ENCODE assay signal across 8 cellular contexts in the genomic region with DNA sequence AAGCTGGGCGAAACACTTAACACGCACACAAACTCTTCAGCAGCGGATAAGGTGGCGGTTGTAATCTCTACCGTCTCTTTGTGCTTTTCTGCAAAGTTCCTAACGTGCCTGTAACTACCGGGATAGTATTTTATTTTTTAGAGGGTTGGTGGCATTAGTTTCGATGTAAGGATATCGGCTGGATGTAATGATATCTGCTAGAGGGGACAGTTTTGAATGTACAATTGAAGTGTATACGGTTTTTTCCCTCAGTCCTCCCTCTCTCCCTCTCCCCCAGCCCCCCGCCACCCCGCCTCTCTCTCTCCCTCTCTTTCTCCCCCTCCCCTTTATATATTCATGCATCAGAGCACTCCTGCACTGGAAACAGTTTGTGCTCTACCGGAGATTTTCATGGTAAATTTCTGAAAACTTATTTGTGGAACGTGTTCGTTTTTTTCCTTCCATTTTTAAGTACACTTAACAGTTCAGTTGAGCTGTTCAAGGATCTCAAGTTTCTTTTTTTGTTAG. TPM values are rescaled to one million over a fixed set of nuclear protein-coding genes. Genes with fewer than 3 reads are reported as not detected.
A peak's percentile ranks its signal among the peaks of the same experiment; 100 is the strongest.
DNase-seq lines count a peak whose midpoint lies in the region; TF ChIP-seq lines count a peak whose summit lies in the region.

No MANE protein-coding gene starts in this region.

- H3K4me2 ChIP-seq in fibroblast of lung (ENCODE audit: extremely low read depth, insufficient read depth, low read length) (peak overlapping the region; percentile 89), skeletal muscle satellite cell (ENCODE audit: low read length) (peak overlapping the region; percentile 87)

- peaks cover 2% of the 10 kb centered on the region for H3K4me1 ChIP-seq in NT2/D1 (ENCODE audit: insufficient read depth, insufficient read length)
- H3K4me1 ChIP-seq in fibroblast of lung (ENCODE audit: control insufficient read depth, extremely low read depth, insufficient read depth, low read length) = no peaks in the 10 kb centered on the region
- H3K4me1 ChIP-seq in skeletal muscle satellite cell (ENCODE audit: control insufficient read depth, insufficient read depth, low read length) = peaks cover 25% of the 10 kb centered on the region

- no peaks in the 10 kb centered on the region for H3K36me3 ChIP-seq in H7 (replicated peaks; ENCODE audit: control insufficient read depth, insufficient read depth, low read length)
- no peaks in the 10 kb centered on the region for H3K36me3 ChIP-seq in NT2/D1 (ENCODE audit: insufficient read depth, insufficient read length, low read length)
- H3K36me3 ChIP-seq in fibroblast of lung (ENCODE audit: control insufficient read depth, insufficient read depth, low read length) = no peaks in the 10 kb centered on the region
- H3K36me3 ChIP-seq in skeletal muscle satellite cell (ENCODE audit: insufficient read depth, low read length) = no peaks in the 10 kb centered on the region

- H2AFZ ChIP-seq in fibroblast of lung (ENCODE audit: low read length) = peak overlapping the region; percentile 72

- no peak overlapping the region for H3K27ac ChIP-seq in fibroblast of lung (ENCODE audit: insufficient read depth, low read length)

- TF ChIP-seq CTCF in fibroblast of lung (conservative IDR thresholded peaks at IDR 0.05 in 1 of 2, IDR thresholded peaks at IDR 0.05 in 1 of 2; ENCODE audit: low read depth in 1 of 2, low read length in 2 of 2) = no peak

- H4K20me1 ChIP-seq in fibroblast of lung (ENCODE audit: control insufficient read depth, extremely low read depth, insufficient read depth, low read length) = no peaks in the 10 kb centered on the region

- DNase-seq in H7 (peak; percentile 14), NT2/D1 (ENCODE audit: low read depth, low spot score) (no peak), fibroblast of lung (ENCODE audit: low read depth in 2 of 2) (peak in 1 of 2 donors; percentile 9), mucosa of gallbladder (ENCODE audit: low spot score) (no peak), Ammon's horn (ENCODE audit: low spot score) (no peak), SW480 (ENCODE audit: low spot score) (no peak)
- no peak for DNase-seq in activated CD4-positive, CD25-positive, alpha-beta regulatory T cell (lab: John Stamatoyannopoulos, UW)

- H3K9me3 ChIP-seq in NT2/D1 (ENCODE audit: insufficient read depth, low read length) (no peaks in the 10 kb centered on the region), fibroblast of lung (ENCODE audit: control insufficient read depth, insufficient read depth, low read depth, low read length) (no peaks in the 10 kb centered on the region), skeletal muscle satellite cell (replicated peaks; ENCODE audit: low read length) (no peaks in the 10 kb centered on the region)

- H3K27me3 ChIP-seq in H7 (ENCODE audit: control insufficient read depth, insufficient read depth, low read length) (no peaks in the 10 kb centered on the region), NT2/D1 (ENCODE audit: insufficient read depth, insufficient read length) (no peaks in the 10 kb centered on the region), fibroblast of lung (ENCODE audit: control insufficient read depth, insufficient read depth, low read length) (no peaks in the 10 kb centered on the region), skeletal muscle satellite cell (ENCODE audit: control insufficient read depth, insufficient read depth, low read length) (no peaks in the 10 kb centered on the region)

- H3K4me3 ChIP-seq in H7 (ENCODE audit: insufficient read depth, low read depth, low read length) = peak overlapping the region; percentile 89
- peak overlapping the region; percentile 92 for H3K4me3 ChIP-seq in NT2/D1 (ENCODE audit: insufficient read length, low read depth)
- H3K4me3 ChIP-seq in fibroblast of lung (replicated peaks in 1 of 4; ENCODE audit: control extremely low read depth in 1 of 4, insufficient read depth in 1 of 4, low read depth in 3 of 4, low read length in 4 of 4) = peak overlapping the region; percentile 52 to 79 (median 61)
- peak overlapping the region; percentile 96 for H3K4me3 ChIP-seq in skeletal muscle satellite cell (ENCODE audit: low read length)

- H3K79me2 ChIP-seq in fibroblast of lung (ENCODE audit: control insufficient read depth, insufficient read depth, low read length) = peaks cover 4% of the 10 kb centered on the region

- H3K9ac ChIP-seq in NT2/D1 (ENCODE audit: insufficient read length, low read depth) (peak overlapping the region; percentile 99), fibroblast of lung (ENCODE audit: insufficient read depth, low read length) (peak overlapping the region; percentile 56), skeletal muscle satellite cell (ENCODE audit: low read depth, low read length) (peak overlapping the region; percentile 73)

RNA-seq across cellular contexts. Expression of a gene that starts 1.6 kb away (rescaled TPM):
- total RNA-seq in H7 (2014; rRNA removed; shearing (Covaris generic)) = 8.9 and 12.5 TPM in 2 replicates
- total RNA-seq in fibroblast of lung (6.7 and 8.3 TPM in 2 replicates), mucosa of gallbladder (16.3 TPM)
- 4.4 and 6.1 TPM in 2 replicates for polyA plus RNA-seq in fibroblast of lung
- 2.8 and 3.6 TPM in 2 replicates for polyA plus RNA-seq in fibroblast of lung (2012)
- polyA minus RNA-seq in fibroblast of lung (ENCODE audit: low replicate concordance) = 3.6 and 5.0 TPM in 2 replicates
- total RNA-seq in skeletal muscle satellite cell (2012; rRNA removed) = 1.7 and 4.8 TPM in 2 replicates
